In genomic region chr17:44599298-44600175, GRCh38 we compare ENCODE assay signal across 8 cellular contexts. TPM values are rescaled to one million over a fixed set of nuclear protein-coding genes. Genes with fewer than 3 reads are reported as not detected.
A peak's percentile ranks its signal among the peaks of the same experiment; 100 is the strongest.
DNase-seq lines count a peak whose midpoint lies in the region; TF ChIP-seq lines count a peak whose summit lies in the region.

No MANE protein-coding gene starts in this region.

- TF ChIP-seq CTCF in endodermal cell (conservative IDR thresholded peaks at IDR 0.05), result no peak
- TF ChIP-seq CTCF in neural progenitor cell (IDR thresholded peaks at IDR 0.05), result no peak
- no peak for TF ChIP-seq CTCF in glutamatergic neuron (IDR thresholded peaks at IDR 0.05; ENCODE audit: partially characterized antibody, unreplicated experiment)
- no peak for TF ChIP-seq CTCF in GM10266 (IDR thresholded peaks at IDR 0.05; ENCODE audit: control insufficient read depth, insufficient read depth, low read depth, missing control alignments)

- no peaks in the 10 kb centered on the region for H3K27me3 ChIP-seq in endodermal cell (ENCODE audit: control insufficient read depth, insufficient read depth, low read length, poor library complexity, severe bottlenecking)
- no peaks in the 10 kb centered on the region for H3K27me3 ChIP-seq in neural progenitor cell

- peak; percentile 87 for DNase-seq in AG20443 (ENCODE audit: low spot score)
- peak; percentile 39 for DNase-seq in NCI-H2029 (lab: John Stamatoyannopoulos, UW)
- DNase-seq in endodermal cell, result peak; percentile 86
- DNase-seq in neural progenitor cell (ENCODE audit: low spot score), result peak; percentile 70
- no peak for DNase-seq in NCI-H524 treated with DMSO at 0.1 percent for 48 hours (lab: John Stamatoyannopoulos, UW)
- DNase-seq in DMS53 treated with DMSO at 0.1 percent for 48 hours (lab: John Stamatoyannopoulos, UW; ENCODE audit: unreplicated experiment), result no peak
- DNase-seq in glutamatergic neuron, result no peak
- no peak for DNase-seq in GM10266 (ENCODE audit: extremely low spot score)

- H3K9ac ChIP-seq in endodermal cell (ENCODE audit: extremely low read depth, low read length, poor library complexity, severe bottlenecking) (no peak overlapping the region), neural progenitor cell (no peak overlapping the region)

- H3K36me3 Mint-ChIP-seq in endodermal cell (ENCODE audit: low read depth) (no peaks in the 10 kb centered on the region), neural progenitor cell (no peaks in the 10 kb centered on the region), glutamatergic neuron (ENCODE audit: unreplicated experiment) (no peaks in the 10 kb centered on the region)

- H3K27ac Mint-ChIP-seq in endodermal cell, result peak overlapping the region; percentile 79
- H3K27ac Mint-ChIP-seq in neural progenitor cell, result peak overlapping the region; percentile 38
- no peak overlapping the region for H3K27ac Mint-ChIP-seq in glutamatergic neuron (ENCODE audit: unreplicated experiment)

- peak overlapping the region; percentile 52 for H3K4me2 ChIP-seq in neural progenitor cell

- H3F3A ChIP-seq in neural progenitor cell (ENCODE audit: low read depth), result peaks cover 11% of the 10 kb centered on the region

- H3K4me3 Mint-ChIP-seq in endodermal cell (no peak overlapping the region), neural progenitor cell (peak overlapping the region; percentile 22), glutamatergic neuron (ENCODE audit: unreplicated experiment) (no peak overlapping the region)

- H2AFZ ChIP-seq in neural progenitor cell (replicated peaks), result peak overlapping the region; percentile 30

- 59% methylated on average over 9 of the region's 9 CpGs; no CpG with 5 or more reads in 1 of the 2 experiments for WGBS in endodermal cell (ENCODE audit: insufficient coverage in 1 of 2, insufficient read length in 1 of 2), 2 experiments

- H3K4me1 ChIP-seq in endodermal cell (ENCODE audit: control insufficient read depth, insufficient read depth, low read length) (peaks cover 9% of the 10 kb centered on the region), neural progenitor cell (peaks cover 16% of the 10 kb centered on the region)

- no peak overlapping the region for H3K4me3 ChIP-seq in endodermal cell (ENCODE audit: low read length)
- no peak overlapping the region for H3K4me3 ChIP-seq in neural progenitor cell

- no peaks in the 10 kb centered on the region for H3K9me3 Mint-ChIP-seq in endodermal cell
- H3K9me3 Mint-ChIP-seq in neural progenitor cell, result no peaks in the 10 kb centered on the region
- no peaks in the 10 kb centered on the region for H3K9me3 Mint-ChIP-seq in glutamatergic neuron (ENCODE audit: unreplicated experiment)

- H3K9me3 ChIP-seq in endodermal cell (ENCODE audit: control insufficient read depth, low read length), result no peaks in the 10 kb centered on the region
- no peaks in the 10 kb centered on the region for H3K9me3 ChIP-seq in neural progenitor cell (ENCODE audit: low read depth)

- H3K27me3 Mint-ChIP-seq in endodermal cell (ENCODE audit: insufficient read depth), result peaks cover 3% of the 10 kb centered on the region
- H3K27me3 Mint-ChIP-seq in neural progenitor cell (ENCODE audit: insufficient read depth, low read depth), result peaks cover 10% of the 10 kb centered on the region
- H3K27me3 Mint-ChIP-seq in glutamatergic neuron (ENCODE audit: unreplicated experiment), result peaks cover 8% of the 10 kb centered on the region

- no peaks in the 10 kb centered on the region for H4K20me1 ChIP-seq in neural progenitor cell (ENCODE audit: low read depth)

- H3K27ac ChIP-seq in endodermal cell (ENCODE audit: low read depth, low read length) (peak overlapping the region; percentile 71), neural progenitor cell (no peak overlapping the region)

- H3K4me1 Mint-ChIP-seq in endodermal cell (peaks cover 17% of the 10 kb centered on the region), neural progenitor cell (peaks cover 35% of the 10 kb centered on the region), glutamatergic neuron (ENCODE audit: low read depth, unreplicated experiment) (no peaks in the 10 kb centered on the region)

- no peaks in the 10 kb centered on the region for H3K36me3 ChIP-seq in endodermal cell (ENCODE audit: control insufficient read depth, insufficient read depth, low read length)
- H3K36me3 ChIP-seq in neural progenitor cell, result no peaks in the 10 kb centered on the region

- H3K79me2 ChIP-seq in neural progenitor cell (ENCODE audit: low read depth), result no peaks in the 10 kb centered on the region

RNA-seq across cellular contexts. Expression of gene FZD2, which starts 42.3 kb away (rescaled TPM):
- 10 to 100 TPM; 20.6 to 21.9 TPM for total RNA-seq in endodermal cell
- 65.2 TPM for polyA plus RNA-seq in endodermal cell (2013, experiment 1 of 2)
- polyA plus RNA-seq in endodermal cell (2013, experiment 2 of 2), result 64.6 TPM
- 56.6 and 188 TPM in 2 replicates for total RNA-seq in neural progenitor cell (ENCODE audit: low replicate concordance)
- total RNA-seq in glutamatergic neuron (ENCODE audit: unreplicated experiment), result 1.3 TPM

RNA-seq across cellular contexts. Expression of gene MEIOC, which starts 56.7 kb away (rescaled TPM):
- total RNA-seq in endodermal cell, result 1 to 10 TPM; 1.4 to 3.7 TPM
- polyA plus RNA-seq in endodermal cell (2013, experiment 1 of 2), result 2.7 TPM
- polyA plus RNA-seq in endodermal cell (2013, experiment 2 of 2), result 2.8 TPM
- total RNA-seq in neural progenitor cell (ENCODE audit: low replicate concordance), result 15.1 and 22.0 TPM in 2 replicates
- total RNA-seq in glutamatergic neuron (ENCODE audit: unreplicated experiment), result not detected

Comparison
In these comparisons a context has a peak if more than half of its experiments do, and no peak if none do; other contexts are left out.
1. DNase-seq: peak in AG20443 (single experiment), NCI-H2029 (single experiment), endodermal cell (single experiment) and neural progenitor cell (single experiment); none in NCI-H524 treated with DMSO at 0.1 percent for 48 hours (single experiment), DMS53 treated with DMSO at 0.1 percent for 48 hours (single experiment), glutamatergic neuron (single experiment) and GM10266 (single experiment).